8 cellular contexts compared by ENCODE assay signal in the genomic region with DNA sequence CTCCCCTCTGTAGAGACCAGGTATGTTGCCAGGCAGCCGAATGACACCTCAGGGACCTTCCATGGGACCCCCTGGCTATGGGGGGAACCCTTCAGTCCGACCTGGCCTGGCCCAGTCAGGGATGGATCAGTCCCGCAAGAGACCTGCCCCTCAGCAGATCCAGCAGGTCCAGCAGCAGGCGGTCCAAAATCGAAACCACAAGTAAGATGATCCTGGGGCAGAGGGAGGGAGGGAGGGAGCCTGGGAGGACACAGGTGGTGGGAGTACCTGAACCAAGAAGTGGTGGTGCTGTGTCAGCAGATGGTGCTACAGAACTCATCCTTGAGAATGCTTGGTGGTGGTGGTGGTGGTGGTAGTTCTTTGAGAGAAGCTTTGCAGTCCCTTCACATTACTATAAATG. TPM values are rescaled to one million over a fixed set of nuclear protein-coding genes. Genes with fewer than 3 reads are reported as not detected.
DNase-seq lines count a peak whose midpoint lies in the region; ATAC-seq and TF ChIP-seq lines count a peak whose summit lies in the region.

No MANE protein-coding gene starts in this region.

- H3K9ac ChIP-seq in iPS-18a (ENCODE audit: low read length) (peak overlapping the region; percentile 69), stomach smooth muscle (ENCODE audit: low read length in 2 of 2) (peak overlapping the region; percentile 71 to 80)

- H3K4me1 ChIP-seq in iPS-18a (ENCODE audit: control insufficient read depth, low read depth, low read length) (no peaks in the 10 kb centered on the region), stomach smooth muscle (ENCODE audit: control insufficient read depth, insufficient read depth, low read length) (peaks cover 5% of the 10 kb centered on the region)

- no peaks in the 10 kb centered on the region for H3K27me3 Mint-ChIP-seq in activated T-helper 1 cell treated with anti-CD3 and anti-CD28 coated beads, Interleukin-12 subunit alpha, Interleukin-12 subunit beta, Interleukin-2, Interleukin-4 antibody, amounts not matched to agents 30 ng/mL and 10 ng/mL and 1 ng/mL, durations not matched to agents 14 hours and 24 hours and 36 hours (ENCODE audit: insufficient read depth)

- DNase-seq in NCI-H2171 treated with DMSO at 0.1 percent for 48 hours (lab: John Stamatoyannopoulos, UW) (peak; percentile 48), NCI-H2171 (lab: John Stamatoyannopoulos, UW) (no peak), UCSD-AML1 (lab: John Stamatoyannopoulos, UW; ENCODE audit: unreplicated experiment) (no peak), COLO829 (ENCODE audit: low spot score) (no peak)
- no peak for DNase-seq in activated T-helper 1 cell treated with anti-CD3 and anti-CD28 coated beads, Interleukin-12 subunit alpha, Interleukin-12 subunit beta, Interleukin-2, Interleukin-4 antibody, amounts not matched to agents 30 ng/mL and 10 ng/mL and 1 ng/mL, durations not matched to agents 14 hours and 24 hours and 36 hours (ENCODE audit: low spot score)

- H3K27ac ChIP-seq in iPS-18a (ENCODE audit: low read length), result no peak overlapping the region
- H3K27ac ChIP-seq in stomach smooth muscle (ENCODE audit: low read length), result peak overlapping the region; percentile 84

- peak overlapping the region; percentile 22 for H3K27ac Mint-ChIP-seq in activated T-helper 1 cell treated with anti-CD3 and anti-CD28 coated beads, Interleukin-12 subunit alpha, Interleukin-12 subunit beta, Interleukin-2, Interleukin-4 antibody, amounts not matched to agents 30 ng/mL and 10 ng/mL and 1 ng/mL, durations not matched to agents 14 hours and 24 hours and 36 hours

- H3K27me3 ChIP-seq in iPS-18a (ENCODE audit: control insufficient read depth, insufficient read depth, low read length) (peaks cover 11% of the 10 kb centered on the region), stomach smooth muscle (ENCODE audit: control insufficient read depth in 1 of 2, insufficient read depth in 2 of 2, low read length in 2 of 2) (no peaks in the 10 kb centered on the region)

- no peaks in the 10 kb centered on the region for H3K9me3 Mint-ChIP-seq in activated T-helper 1 cell treated with anti-CD3 and anti-CD28 coated beads, Interleukin-12 subunit alpha, Interleukin-12 subunit beta, Interleukin-2, Interleukin-4 antibody, amounts not matched to agents 30 ng/mL and 10 ng/mL and 1 ng/mL, durations not matched to agents 14 hours and 24 hours and 36 hours

- H3K4me3 ChIP-seq in iPS-18a (ENCODE audit: low read length), result peak overlapping the region; percentile 84
- peak overlapping the region; percentile 65 to 91 for H3K4me3 ChIP-seq in stomach smooth muscle (ENCODE audit: low read length in 2 of 2)

- TF ChIP-seq POLR2A in GM18505 (IDR thresholded peaks at IDR 0.05; ENCODE audit: borderline replicate concordance, extremely low read depth, insufficient read depth, insufficient read length), result no peak

- ATAC-seq in GM18505 (IDR thresholded peaks at IDR 0.05; ENCODE audit: unreplicated experiment), result no peak

- peaks cover 25% of the 10 kb centered on the region for H3K36me3 Mint-ChIP-seq in activated T-helper 1 cell treated with anti-CD3 and anti-CD28 coated beads, Interleukin-12 subunit alpha, Interleukin-12 subunit beta, Interleukin-2, Interleukin-4 antibody, amounts not matched to agents 30 ng/mL and 10 ng/mL and 1 ng/mL, durations not matched to agents 14 hours and 24 hours and 36 hours (ENCODE audit: low read depth)

- H3K9me3 ChIP-seq in iPS-18a (ENCODE audit: control insufficient read depth, low read depth, low read length) (no peaks in the 10 kb centered on the region), stomach smooth muscle (ENCODE audit: control insufficient read depth in 2 of 2, low read length in 2 of 2) (no peaks in the 10 kb centered on the region)

- peaks cover 31% of the 10 kb centered on the region for H3K4me1 Mint-ChIP-seq in activated T-helper 1 cell treated with anti-CD3 and anti-CD28 coated beads, Interleukin-12 subunit alpha, Interleukin-12 subunit beta, Interleukin-2, Interleukin-4 antibody, amounts not matched to agents 30 ng/mL and 10 ng/mL and 1 ng/mL, durations not matched to agents 14 hours and 24 hours and 36 hours (ENCODE audit: low read depth)

- H3K36me3 ChIP-seq in iPS-18a (ENCODE audit: control insufficient read depth, low read depth, low read length) (peaks cover 45% of the 10 kb centered on the region), stomach smooth muscle (ENCODE audit: control insufficient read depth in 2 of 2, insufficient read depth in 2 of 2, low read length in 2 of 2) (peaks cover 30 to 37% of the 10 kb centered on the region in 2 donors)

- intact Hi-C loops in activated T-helper 1 cell treated with anti-CD3 and anti-CD28 coated beads, Interleukin-12 subunit alpha, Interleukin-12 subunit beta, Interleukin-2, Interleukin-4 antibody, amounts not matched to agents 30 ng/mL and 10 ng/mL and 1 ng/mL, durations not matched to agents 14 hours and 24 hours and 36 hours (cut with micrococcal nuclease), result no loop called here

- peak overlapping the region; percentile 87 for H3K4me3 Mint-ChIP-seq in activated T-helper 1 cell treated with anti-CD3 and anti-CD28 coated beads, Interleukin-12 subunit alpha, Interleukin-12 subunit beta, Interleukin-2, Interleukin-4 antibody, amounts not matched to agents 30 ng/mL and 10 ng/mL and 1 ng/mL, durations not matched to agents 14 hours and 24 hours and 36 hours

RNA-seq across cellular contexts. Expression of a gene that starts 1.0 kb away (rescaled TPM):
- total RNA-seq in activated T-helper 1 cell treated with anti-CD3 and anti-CD28 coated beads, Interleukin-12 subunit alpha, Interleukin-12 subunit beta, Interleukin-2, Interleukin-4 antibody, amounts not matched to agents 30 ng/mL and 10 ng/mL and 1 ng/mL, durations not matched to agents 14 hours and 24 hours and 36 hours, result 74.6 and 75.3 TPM in 2 replicates

RNA-seq across cellular contexts. Expression of a gene that starts 17.7 kb away (rescaled TPM):
- 0.29 and 0.88 TPM in 2 replicates for total RNA-seq in activated T-helper 1 cell treated with anti-CD3 and anti-CD28 coated beads, Interleukin-12 subunit alpha, Interleukin-12 subunit beta, Interleukin-2, Interleukin-4 antibody, amounts not matched to agents 30 ng/mL and 10 ng/mL and 1 ng/mL, durations not matched to agents 14 hours and 24 hours and 36 hours

RNA-seq across cellular contexts. Expression of a gene that starts 25.9 kb away (rescaled TPM):
- total RNA-seq in activated T-helper 1 cell treated with anti-CD3 and anti-CD28 coated beads, Interleukin-12 subunit alpha, Interleukin-12 subunit beta, Interleukin-2, Interleukin-4 antibody, amounts not matched to agents 30 ng/mL and 10 ng/mL and 1 ng/mL, durations not matched to agents 14 hours and 24 hours and 36 hours, result 44.3 and 45.6 TPM in 2 replicates

RNA-seq across cellular contexts. Expression of a gene that starts 28.8 kb away (rescaled TPM):
- total RNA-seq in activated T-helper 1 cell treated with anti-CD3 and anti-CD28 coated beads, Interleukin-12 subunit alpha, Interleukin-12 subunit beta, Interleukin-2, Interleukin-4 antibody, amounts not matched to agents 30 ng/mL and 10 ng/mL and 1 ng/mL, durations not matched to agents 14 hours and 24 hours and 36 hours, result 10.2 and 11.2 TPM in 2 replicates
